In genomic region chr9:129575818-129576217, GRCh38 we compare ENCODE assay signal across 1 cellular context.
TF ChIP-seq lines count a peak whose summit lies in the region.

No MANE protein-coding gene starts in this region.

TF ChIP-seq in GM23338, 12 proteins besides CTCF, POLR2A, EP300 and RAD21:
- TF ChIP-seq ZNF462 (CRISPR knock-in tag; IDR thresholded peaks at IDR 0.05): no peak
- TF ChIP-seq STAT1 (IDR thresholded peaks at IDR 0.05; ENCODE audit: unreplicated experiment): no peak
